Comparison of ENCODE assay signal across 8 cellular contexts in genomic region chr17:2786176-2786881, GRCh38. TPM values are rescaled to one million over a fixed set of nuclear protein-coding genes. Genes with fewer than 3 reads are reported as not detected.
DNase-seq lines count a peak whose midpoint lies in the region; ATAC-seq, FAIRE-seq and TF ChIP-seq lines count a peak whose summit lies in the region.

No MANE protein-coding gene starts in this region.

- H3K4me3 ChIP-seq in GM23338 (no peak overlapping the region), osteoblast (ENCODE audit: insufficient read depth, low read length) (peak overlapping the region; percentile 33), thoracic aorta (no peak overlapping the region)

- H3K27ac Mint-ChIP-seq in CD4-positive, alpha-beta T cell = no peak overlapping the region
- peak overlapping the region; percentile 56; the same call in 1 of the 2 replicates for H3K27ac Mint-ChIP-seq in GM23338

- no peaks in the 10 kb centered on the region for H3K27me3 Mint-ChIP-seq in CD4-positive, alpha-beta T cell
- no peaks in the 10 kb centered on the region for H3K27me3 Mint-ChIP-seq in GM23338 (ENCODE audit: insufficient read depth, low read depth, poor library complexity)

- H3K4me1 ChIP-seq in GM23338 (ENCODE audit: insufficient read depth) = no peaks in the 10 kb centered on the region
- H3K4me1 ChIP-seq in osteoblast (ENCODE audit: insufficient read depth, low read length) = no peaks in the 10 kb centered on the region
- no peaks in the 10 kb centered on the region for H3K4me1 ChIP-seq in thoracic aorta (ENCODE audit: control insufficient read depth in 1 of 2, low read depth in 2 of 2)

- intact Hi-C loops in CD4-positive, alpha-beta T cell (cut with DNase I, micrococcal nuclease) = loop anchor here (1.0 to 5.0 kb wide), 7 partner anchors 28 to 227 kb away; no protein-coding TSS in a partner anchor

- H3K4me3 Mint-ChIP-seq in CD4-positive, alpha-beta T cell = no peak overlapping the region
- H3K4me3 Mint-ChIP-seq in GM23338 = no peak overlapping the region

- peak; percentile 81 to 91 (median 86) for DNase-seq in CD4-positive, alpha-beta T cell
- DNase-seq in GM23338 (ENCODE audit: low spot score) (peak; percentile 96), NCI-H1105 treated with DMSO at 0.1 percent for 48 hours (lab: John Stamatoyannopoulos, UW) (peak; percentile 71), SK-MEL-5 (ENCODE audit: low read depth, low spot score) (peak; percentile 94), activated gamma-delta T cell (lab: John Stamatoyannopoulos, UW) (peak; percentile 67), frontal cortex (ENCODE audit: low spot score in 2 of 2) (peak; percentile 50 to 77), osteoblast (ENCODE audit: insufficient read length, low spot score, missing footprints) (peak; percentile 98), thoracic aorta (ENCODE audit: low spot score) (no peak)

- H4K20me1 ChIP-seq in GM23338 (replicated peaks; ENCODE audit: insufficient read depth) (no peaks in the 10 kb centered on the region), osteoblast (ENCODE audit: insufficient read depth, low read length) (no peaks in the 10 kb centered on the region)

- no peaks in the 10 kb centered on the region for H3K9me2 ChIP-seq in GM23338 (ENCODE audit: insufficient read depth)

- H3K27ac ChIP-seq in CD4-positive, alpha-beta T cell (ENCODE audit: low read depth, low read length) = no peak overlapping the region
- H3K27ac ChIP-seq in GM23338 (ENCODE audit: low read depth) = no peak overlapping the region
- H3K27ac ChIP-seq in osteoblast (ENCODE audit: low read depth, low read length) = no peak overlapping the region
- H3K27ac ChIP-seq in thoracic aorta = no peak overlapping the region

- POLR2A ChIA-PET in CD4-positive, alpha-beta T cell (lab: Charles Lee) = interaction anchor here (0.6 to 4.3 kb wide), 7 partner anchors 10 to 227 kb away, joined by 3 to 57 read pairs (median 5); partner anchors contain the start of gene RAP1GAP2

- H2AFZ ChIP-seq in GM23338 (no peak overlapping the region; the same call in 1 of the 2 replicates), osteoblast (ENCODE audit: low read length) (peak overlapping the region; percentile 96)

- CTCF ChIA-PET in CD4-positive, alpha-beta T cell (lab: Charles Lee) = interaction anchor here (0.6 to 5.0 kb wide), 26 partner anchors 10 to 370 kb away, joined by 3 to 61 read pairs (median 3); partner anchors contain the start of gene RAP1GAP2

- no peaks in the 10 kb centered on the region for H3K9me3 ChIP-seq in CD4-positive, alpha-beta T cell (ENCODE audit: control insufficient read depth, low read length)
- H3K9me3 ChIP-seq in osteoblast (ENCODE audit: low read depth, low read length) = no peaks in the 10 kb centered on the region
- no peaks in the 10 kb centered on the region for H3K9me3 ChIP-seq in thoracic aorta

- peaks cover 23% of the 10 kb centered on the region for H3K4me1 Mint-ChIP-seq in CD4-positive, alpha-beta T cell (ENCODE audit: low read depth)
- H3K4me1 Mint-ChIP-seq in GM23338 = peaks cover 5% of the 10 kb centered on the region

- H3K79me2 ChIP-seq in GM23338 (replicated peaks; ENCODE audit: insufficient read depth) = no peaks in the 10 kb centered on the region
- H3K79me2 ChIP-seq in osteoblast (ENCODE audit: insufficient read depth, low read length) = no peaks in the 10 kb centered on the region

- H3F3A ChIP-seq in GM23338 (replicated peaks; ENCODE audit: low read depth) = no peaks in the 10 kb centered on the region

- H3K9me3 Mint-ChIP-seq in CD4-positive, alpha-beta T cell = no peaks in the 10 kb centered on the region
- H3K9me3 Mint-ChIP-seq in GM23338 = no peaks in the 10 kb centered on the region

- H3K36me3 Mint-ChIP-seq in CD4-positive, alpha-beta T cell (ENCODE audit: low read depth) = no peaks in the 10 kb centered on the region
- H3K36me3 Mint-ChIP-seq in GM23338 (ENCODE audit: low read depth) = no peaks in the 10 kb centered on the region; the same call in 2 of the 3 replicates

- H3K4me2 ChIP-seq in GM23338 (no peak overlapping the region), osteoblast (ENCODE audit: insufficient read depth, low read length) (peak overlapping the region; percentile 68)

- in situ Hi-C loops in SK-MEL-5 (cut with HindIII; ENCODE audit: low pct_unique_long_range_greater_than_20kb, low sequenced_read_pairs) = no loop called here

- no peak for FAIRE-seq in frontal cortex (lab: Jason Lieb, UNC)

- TF ChIP-seq CTCF in CD4-positive, alpha-beta T cell (IDR thresholded peaks at IDR 0.05) = peak; percentile 88
- TF ChIP-seq CTCF in GM23338 (conservative IDR thresholded peaks at IDR 0.05; ENCODE audit: low read depth in 2 of 2) = peak; percentile 97 to 99
- peak; percentile 80 for TF ChIP-seq CTCF in osteoblast (IDR thresholded peaks at IDR 0.05; ENCODE audit: extremely low read depth, low read depth, low read length)
- TF ChIP-seq CTCF in thoracic aorta (IDR thresholded peaks at IDR 0.05) = peak; percentile 13

- ATAC-seq in CD4-positive, alpha-beta T cell (ENCODE audit: poor library complexity) = peak; percentile 98
- ATAC-seq in GM23338 (peak; percentile 97), thoracic aorta (ENCODE audit: insufficient number of reproducible peaks, low FRiP score, low read depth) (no peak)

- H3K27me3 ChIP-seq in CD4-positive, alpha-beta T cell (ENCODE audit: control insufficient read depth, insufficient read depth, low read length) = no peaks in the 10 kb centered on the region
- H3K27me3 ChIP-seq in GM23338 (ENCODE audit: insufficient read depth) = no peaks in the 10 kb centered on the region
- H3K27me3 ChIP-seq in osteoblast (ENCODE audit: insufficient read depth, low read length) = peaks cover 3% of the 10 kb centered on the region
- H3K27me3 ChIP-seq in thoracic aorta (replicated peaks; ENCODE audit: insufficient read depth) = no peaks in the 10 kb centered on the region

- H3K36me3 ChIP-seq in GM23338 (ENCODE audit: insufficient read depth) = no peaks in the 10 kb centered on the region
- no peaks in the 10 kb centered on the region for H3K36me3 ChIP-seq in osteoblast (ENCODE audit: insufficient read depth, low read length)
- H3K36me3 ChIP-seq in thoracic aorta = no peaks in the 10 kb centered on the region

TF ChIP-seq in GM23338, 12 proteins besides CTCF, POLR2A, EP300 and RAD21:
- TF ChIP-seq ZNF114 (CRISPR knock-in tag; IDR thresholded peaks at IDR 0.05) (no peak), CREB1 (CRISPR knock-in tag; IDR thresholded peaks at IDR 0.05; ENCODE audit: low read depth) (0 out of 2 replicates have a peak, but pooled peaks have one; percentile 27)

RNA-seq across cellular contexts. Expression of gene RAP1GAP2, which starts 9.9 kb away (rescaled TPM):
- 10 to 100 TPM; 46.3 to 49.7 TPM for total RNA-seq in CD4-positive, alpha-beta T cell
- total RNA-seq in GM23338 (2014; rRNA removed; shearing (Covaris generic)) = 40.3 and 46.1 TPM in 2 replicates
- 17.8 and 18.6 TPM in 2 replicates for polyA plus RNA-seq in GM23338 (2016; fragmentation: Nextera tagmentation; extraction: Ambion mirVana)
- total RNA-seq in SK-MEL-5 (2014; rRNA removed; shearing (Covaris generic)) = 1.7 and 2.0 TPM in 2 replicates
- 3.8 and 4.0 TPM in 2 replicates for polyA plus RNA-seq in SK-MEL-5 (2015; cell fraction: cytosol; rRNA removed)
- polyA plus RNA-seq in SK-MEL-5 (2015; cell fraction: nucleus; rRNA removed) = 5.4 and 5.5 TPM in 2 replicates
- 25.3 TPM for total RNA-seq in frontal cortex
- total RNA-seq in osteoblast = 2.7 and 2.9 TPM in 2 replicates
- total RNA-seq in thoracic aorta = 10 to 100 TPM; 10.0 to 12.4 TPM

RNA-seq across cellular contexts. Expression of gene CCDC92B, which starts 36.9 kb away (rescaled TPM):
- under 1 TPM; 0.11 to 0.28 TPM for total RNA-seq in CD4-positive, alpha-beta T cell
- 8.4 and 9.1 TPM in 2 replicates for total RNA-seq in GM23338 (2014; rRNA removed; shearing (Covaris generic))
- polyA plus RNA-seq in GM23338 (2016; fragmentation: Nextera tagmentation; extraction: Ambion mirVana) = 4.8 and 5.7 TPM in 2 replicates
- 0.29 and 0.58 TPM in 2 replicates for total RNA-seq in SK-MEL-5 (2014; rRNA removed; shearing (Covaris generic))
- 1.7 and 2.5 TPM in 2 replicates for polyA plus RNA-seq in SK-MEL-5 (2015; cell fraction: cytosol; rRNA removed)
- polyA plus RNA-seq in SK-MEL-5 (2015; cell fraction: nucleus; rRNA removed) = 1.4 and 2.7 TPM in 2 replicates
- total RNA-seq in frontal cortex (1.2 TPM), osteoblast (not detected in 2 replicates), thoracic aorta (under 1 TPM in 1 of 2 donors, not detected in 1; 0.14 TPM)

Comparison
In these comparisons a context has a peak if more than half of its experiments do, and no peak if none do; other contexts are left out.
1. CTCF ChIP-seq: peak in every context shown above with its lines; median percentile 98 in GM23338; 88 in CD4-positive, alpha-beta T cell; 80 in osteoblast; 13 in thoracic aorta.